17 cellular contexts compared by ENCODE assay signal in the genomic region with DNA sequence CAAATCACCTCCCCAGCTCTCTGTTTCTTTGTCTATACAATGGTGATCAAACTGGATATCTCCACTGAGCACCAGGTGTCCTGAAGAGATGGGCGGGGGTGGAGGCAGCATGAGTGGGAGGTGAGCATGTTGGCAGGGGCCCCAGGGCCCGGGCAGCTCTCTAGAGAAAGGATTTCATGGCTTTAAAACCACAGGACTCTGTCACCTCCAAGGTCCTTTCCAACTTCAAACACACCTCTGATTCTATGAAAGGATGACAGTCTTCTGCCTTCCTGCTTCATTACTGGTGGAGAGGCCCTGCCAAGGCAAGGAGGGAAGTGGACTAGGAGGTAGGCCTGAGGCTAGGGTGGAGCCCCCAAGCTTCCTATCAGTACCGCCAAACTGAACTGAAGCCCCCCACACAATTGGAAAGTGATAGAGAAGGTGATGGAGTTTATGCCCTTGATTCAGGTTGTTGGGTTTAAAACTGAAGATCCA. TPM values are rescaled to one million over a fixed set of nuclear protein-coding genes. Genes with fewer than 3 reads are reported as not detected.
DNase-seq lines count a peak whose midpoint lies in the region; ATAC-seq and TF ChIP-seq lines count a peak whose summit lies in the region.
"Had no signal": no experiment of that assay in that cellular context is flagged by ENCODE, and none has a peak within 500 bp of the region (broad histone marks: within the 10 kb centered on the region; RNA-seq: fewer than 3 reads in every experiment).

No MANE protein-coding gene starts in this region.

- peak overlapping the region; percentile 62 for H3K4me3 ChIP-seq in SK-N-MC
- no peak overlapping the region for H3K4me3 ChIP-seq in mucosa of descending colon
- H3K4me3 ChIP-seq: esophagus muscularis mucosa had no signal

- H3K27ac ChIP-seq in SK-N-MC: peak overlapping the region; percentile 88; the same call in 1 of the 2 replicates
- H3K27ac ChIP-seq: 22Rv1, esophagus muscularis mucosa had no signal

- no peak for TF ChIP-seq CTCF in mucosa of descending colon (IDR thresholded peaks at IDR 0.05)

- no peaks in the 10 kb centered on the region for H3K9me3 ChIP-seq in SK-N-MC (ENCODE audit: low read depth, low read length)
- no peaks in the 10 kb centered on the region for H3K9me3 ChIP-seq in mucosa of descending colon
- H3K9me3 ChIP-seq: esophagus muscularis mucosa had no signal

- intact Hi-C loops in mucosa of descending colon (cut with DNase I, micrococcal nuclease): no loop called here

- no peak overlapping the region for H3K9ac ChIP-seq in SK-N-MC (ENCODE audit: insufficient read length)

- peak; percentile 48 for DNase-seq in DMS53 (lab: John Stamatoyannopoulos, UW)
- no peak for DNase-seq in DMS53 treated with DMSO at 0.1 percent for 48 hours (lab: John Stamatoyannopoulos, UW; ENCODE audit: unreplicated experiment)
- no peak for DNase-seq in SK-N-MC (ENCODE audit: low read depth, low spot score)
- DNase-seq in mucosa of descending colon: no peak
- DNase-seq in activated T-cell treated with anti-CD3 and anti-CD28 coated beads, Interleukin-2, amount 50 U/mL, for 48 hours: no peak
- DNase-seq in GM19238 (ENCODE audit: insufficient read length, low spot score): no peak
- DNase-seq in mucosa of gallbladder (ENCODE audit: low spot score): no peak
- DNase-seq: activated CD4-positive, alpha-beta T cell treated with anti-CD3 and anti-CD28 coated beads, Interleukin-2, amount 10 ng/mL, durations not matched to agents 7 days and 5 days; CD8-positive, alpha-beta memory T cell; GDM1; hypothalamus; naive thymus-derived CD4-positive, alpha-beta T cell; NCI-H446; T-helper 2 cell had no signal

- H3K4me1 ChIP-seq in mucosa of descending colon (ENCODE audit: low read depth): peaks cover 58% of the 10 kb centered on the region

- H3K36me3 ChIP-seq in SK-N-MC (ENCODE audit: insufficient read depth, low read length) (peaks cover 16% of the 10 kb centered on the region), mucosa of descending colon (ENCODE audit: low read depth) (no peaks in the 10 kb centered on the region)

- peak; percentile 12 for ATAC-seq in GM19043 (IDR thresholded peaks at IDR 0.05; ENCODE audit: low read depth, unreplicated experiment)
- ATAC-seq in mucosa of descending colon: peak; percentile 5
- ATAC-seq: naive thymus-derived CD4-positive, alpha-beta T cell had no signal

RNA-seq across cellular contexts. Expression of gene TRIM2, which starts 38.6 kb away (rescaled TPM):
- total RNA-seq in mucosa of descending colon (100 to 1,000 TPM in 2 of 3 donors, 10 to 100 TPM in 1; 96.4 to 167 (median 154) TPM), mucosa of gallbladder (146 TPM)
